ENCODE assay signal across 21 cellular contexts in genomic region chr4:163651761-163652160, GRCh38.
"Had no signal": no experiment of that assay in that cellular context is flagged by ENCODE, and none has a peak within 500 bp of the region (broad histone marks: within the 10 kb centered on the region; RNA-seq: fewer than 3 reads in every experiment).

No MANE protein-coding gene starts in this region.

- H3K36me3 Mint-ChIP-seq: activated CD8-positive, alpha-beta memory T cell treated with anti-CD3 and anti-CD28 coated beads, Interleukin-2, amount 10 ng/mL, durations not matched to agents 7 days and 5 days; mesothelial cell of epicardium had no signal

- H3K4me1 Mint-ChIP-seq: activated CD4-positive, alpha-beta T cell treated with anti-CD3 and anti-CD28 coated beads, Interleukin-2, amount 10 ng/mL, durations not matched to agents 7 days and 5 days; activated CD8-positive, alpha-beta memory T cell treated with anti-CD3 and anti-CD28 coated beads, Interleukin-2, amount 10 ng/mL, durations not matched to agents 7 days and 5 days; activated naive CD4-positive, alpha-beta T cell treated with anti-CD3 and anti-CD28 coated beads, Interleukin-2, amount 50 U/mL, for 24 hours; mesothelial cell of epicardium; T-helper 17 cell had no signal

- H3K4me1 ChIP-seq: body of pancreas, prostate gland, upper lobe of left lung had no signal

- H3K4me3 ChIP-seq: body of pancreas, ovary, prostate gland, spleen, upper lobe of left lung had no signal

- H3K9me3 Mint-ChIP-seq: activated CD4-positive, alpha-beta T cell treated with anti-CD3 and anti-CD28 coated beads, Interleukin-2, amount 10 ng/mL, durations not matched to agents 7 days and 5 days had no signal

- H3K27ac ChIP-seq: body of pancreas, epithelial cell of prostate, ovary, prostate gland, spleen, upper lobe of left lung, WERI-Rb-1 had no signal

- H3K4me3 Mint-ChIP-seq: activated CD4-positive, alpha-beta T cell treated with anti-CD3 and anti-CD28 coated beads, Interleukin-2, amount 10 ng/mL, durations not matched to agents 7 days and 5 days; activated CD8-positive, alpha-beta memory T cell treated with anti-CD3 and anti-CD28 coated beads, Interleukin-2, amount 10 ng/mL, durations not matched to agents 7 days and 5 days; activated CD8-positive, alpha-beta T cell treated with anti-CD3 and anti-CD28 coated beads for 36 hours; activated naive CD4-positive, alpha-beta T cell treated with anti-CD3 and anti-CD28 coated beads, Interleukin-2, amount 50 U/mL, for 24 hours; mesothelial cell of epicardium; natural killer cell treated with Interleukin-12 subunit alpha and Interleukin-12 subunit beta and Interleukin-15 and Interleukin-18, amount 100 ng/mL, for 72 hours; T-helper 17 cell had no signal

- H3K36me3 ChIP-seq: ovary, prostate gland, spleen, upper lobe of left lung, WERI-Rb-1 had no signal

- DNase-seq: activated CD4-positive, alpha-beta T cell treated with anti-CD3 and anti-CD28 coated beads, Interleukin-2, amount 10 ng/mL, durations not matched to agents 7 days and 5 days; activated CD4-positive, CD25-positive, alpha-beta regulatory T cell treated with anti-CD3 and anti-CD28 coated beads, Interleukin-2, amount 50 U/mL, for 72 hours; activated CD8-positive, alpha-beta memory T cell treated with anti-CD3 and anti-CD28 coated beads, Interleukin-2, amount 10 ng/mL, durations not matched to agents 7 days and 5 days; activated CD8-positive, alpha-beta T cell treated with anti-CD3 and anti-CD28 coated beads for 36 hours; activated effector memory CD4-positive, alpha-beta T cell treated with anti-CD3 and anti-CD28 coated beads, Interleukin-2, amount 50 U/mL, for 16 hours; activated T-cell treated with anti-CD3 and anti-CD28 coated beads for 4 hours; anterior cingulate cortex; body of pancreas; kidney; ovary; spleen; stimulated activated CD4-positive, alpha-beta T cell treated with anti-CD3 and anti-CD28 coated beads, Interleukin-4, amount 100 ng/mL, for 1 hour; stimulated activated naive CD4-positive, alpha-beta T cell treated with Interleukin-2 at 50 U/mL for 16 hours; T-helper 17 cell; upper lobe of left lung; WERI-Rb-1 had no signal

- FAIRE-seq: kidney had no signal

- H3K27me3 Mint-ChIP-seq: activated CD4-positive, alpha-beta T cell treated with anti-CD3 and anti-CD28 coated beads, Interleukin-2, amount 10 ng/mL, durations not matched to agents 7 days and 5 days; activated CD8-positive, alpha-beta memory T cell treated with anti-CD3 and anti-CD28 coated beads, Interleukin-2, amount 10 ng/mL, durations not matched to agents 7 days and 5 days; activated naive CD4-positive, alpha-beta T cell treated with anti-CD3 and anti-CD28 coated beads, Interleukin-2, amount 50 U/mL, for 24 hours; natural killer cell treated with Interleukin-12 subunit alpha and Interleukin-12 subunit beta and Interleukin-15 and Interleukin-18, amount 100 ng/mL, for 72 hours; T-helper 17 cell had no signal

- H3K9me3 ChIP-seq: body of pancreas, ovary, prostate gland, upper lobe of left lung had no signal

- ATAC-seq: activated CD8-positive, alpha-beta memory T cell treated with anti-CD3 and anti-CD28 coated beads, Interleukin-2, amount 10 ng/mL, durations not matched to agents 7 days and 5 days; activated CD8-positive, alpha-beta T cell treated with anti-CD3 and anti-CD28 coated beads for 36 hours; body of pancreas; natural killer cell treated with Interleukin-12 subunit alpha and Interleukin-12 subunit beta and Interleukin-15 and Interleukin-18, amount 100 ng/mL, for 72 hours; T-helper 17 cell had no signal

- H3K27ac Mint-ChIP-seq: activated CD4-positive, alpha-beta T cell treated with anti-CD3 and anti-CD28 coated beads, Interleukin-2, amount 10 ng/mL, durations not matched to agents 7 days and 5 days; activated CD8-positive, alpha-beta memory T cell treated with anti-CD3 and anti-CD28 coated beads, Interleukin-2, amount 10 ng/mL, durations not matched to agents 7 days and 5 days; activated CD8-positive, alpha-beta T cell treated with anti-CD3 and anti-CD28 coated beads for 36 hours; activated naive CD4-positive, alpha-beta T cell treated with anti-CD3 and anti-CD28 coated beads, Interleukin-2, amount 50 U/mL, for 24 hours; mesothelial cell of epicardium; natural killer cell treated with Interleukin-12 subunit alpha and Interleukin-12 subunit beta and Interleukin-15 and Interleukin-18, amount 100 ng/mL, for 72 hours; T-helper 17 cell had no signal

- H3K27me3 ChIP-seq: body of pancreas, ovary, spleen, upper lobe of left lung had no signal
